In the genomic region with DNA sequence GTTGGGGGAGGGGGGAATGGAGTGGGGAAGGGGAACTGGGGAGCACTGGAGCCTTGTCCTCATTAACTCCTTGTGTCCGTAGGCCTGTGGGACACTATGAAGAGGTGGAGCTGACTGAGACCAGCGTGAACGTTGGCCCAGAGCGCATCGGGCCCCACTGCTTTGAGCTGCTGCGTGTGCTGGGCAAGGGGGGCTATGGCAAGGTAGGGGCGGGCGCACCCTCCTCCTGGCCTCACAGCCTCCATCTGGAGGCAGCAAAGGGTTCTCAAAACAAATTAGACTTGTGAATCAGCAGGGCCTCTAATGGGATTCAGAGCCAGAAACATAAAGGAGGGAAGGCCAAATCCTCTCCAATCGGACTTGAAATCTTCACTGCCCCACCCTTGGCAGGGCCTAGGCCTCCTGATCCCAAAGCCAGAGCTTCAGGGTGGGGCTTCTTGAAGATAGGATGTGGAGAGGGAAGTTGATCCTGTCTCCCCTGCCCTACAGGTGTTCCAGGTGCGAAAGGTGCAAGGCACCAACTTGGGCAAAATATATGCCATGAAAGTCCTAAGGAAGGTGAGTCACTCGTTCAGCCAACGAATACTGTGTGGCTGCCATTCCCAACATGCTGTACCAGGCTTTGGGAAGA, we compare ENCODE assay signal across 8 cellular contexts. TPM values are rescaled to one million over a fixed set of nuclear protein-coding genes. Genes with fewer than 3 reads are reported as not detected.
DNase-seq lines count a peak whose midpoint lies in the region; ATAC-seq and TF ChIP-seq lines count a peak whose summit lies in the region.

No MANE protein-coding gene starts in this region.

- DNase-seq in AG09309 (ENCODE audit: low read depth): no peak
- DNase-seq in naive thymus-derived CD4-positive, alpha-beta T cell: no peak
- DNase-seq in UCSD-AML1 (lab: John Stamatoyannopoulos, UW; ENCODE audit: unreplicated experiment): no peak
- no peak for DNase-seq in NCI-H226
- DNase-seq in mucosa of gallbladder (ENCODE audit: low spot score): no peak

- H3K9me3 Mint-ChIP-seq in dendritic cell treated with granulocyte-macrophage colony-stimulating factor and Interleukin-4, amounts not matched to agents 40 ng/mL and 50 ng/mL, for 4 days: no peaks in the 10 kb centered on the region
- H3K9me3 Mint-ChIP-seq in naive thymus-derived CD4-positive, alpha-beta T cell: no peaks in the 10 kb centered on the region

- peak overlapping the region; percentile 88 for H3K27ac Mint-ChIP-seq in dendritic cell treated with granulocyte-macrophage colony-stimulating factor and Interleukin-4, amounts not matched to agents 40 ng/mL and 50 ng/mL, for 4 days
- peak overlapping the region; percentile 94 to 98 (median 96) for H3K27ac Mint-ChIP-seq in naive thymus-derived CD4-positive, alpha-beta T cell

- peak overlapping the region; percentile 91 for H3K4me3 ChIP-seq in AG09309 (ENCODE audit: control insufficient read depth, low read depth, low read length)
- peak overlapping the region; percentile 82 for H3K4me3 ChIP-seq in naive thymus-derived CD4-positive, alpha-beta T cell (ENCODE audit: low read length)

- H3K36me3 ChIP-seq in KOPT-K1 (ENCODE audit: insufficient read depth, low read length): peaks cover 46% of the 10 kb centered on the region
- H3K36me3 ChIP-seq in naive thymus-derived CD4-positive, alpha-beta T cell (ENCODE audit: control insufficient read depth in 2 of 3, insufficient read depth in 3 of 3, low read length in 3 of 3): peaks cover 0 to 35% (median 11%) of the 10 kb centered on the region in 3 experiments

- no peaks in the 10 kb centered on the region for H3K27me3 Mint-ChIP-seq in dendritic cell treated with granulocyte-macrophage colony-stimulating factor and Interleukin-4, amounts not matched to agents 40 ng/mL and 50 ng/mL, for 4 days
- no peaks in the 10 kb centered on the region for H3K27me3 Mint-ChIP-seq in naive thymus-derived CD4-positive, alpha-beta T cell

- H3K27me3 ChIP-seq in naive thymus-derived CD4-positive, alpha-beta T cell (ENCODE audit: control insufficient read depth in 2 of 2, insufficient read depth in 2 of 2, low read length in 2 of 2): no peaks in the 10 kb centered on the region

- H3K9me3 ChIP-seq in KOPT-K1 (ENCODE audit: insufficient read depth, low read length, poor library complexity, severe bottlenecking): no peaks in the 10 kb centered on the region
- H3K9me3 ChIP-seq in naive thymus-derived CD4-positive, alpha-beta T cell (ENCODE audit: control insufficient read depth in 2 of 3, low read length in 3 of 3): no peaks in the 10 kb centered on the region

- peak overlapping the region; percentile 97 for H3K4me3 Mint-ChIP-seq in dendritic cell treated with granulocyte-macrophage colony-stimulating factor and Interleukin-4, amounts not matched to agents 40 ng/mL and 50 ng/mL, for 4 days
- peak overlapping the region; percentile 92 to 100 (median 98) for H3K4me3 Mint-ChIP-seq in naive thymus-derived CD4-positive, alpha-beta T cell

- H3K4me1 Mint-ChIP-seq in dendritic cell treated with granulocyte-macrophage colony-stimulating factor and Interleukin-4, amounts not matched to agents 40 ng/mL and 50 ng/mL, for 4 days (ENCODE audit: low read depth): peaks cover 27% of the 10 kb centered on the region
- H3K4me1 Mint-ChIP-seq in naive thymus-derived CD4-positive, alpha-beta T cell: peaks cover 19 to 68% (median 49%) of the 10 kb centered on the region in 7 donors

- POLR2A ChIA-PET in naive thymus-derived CD4-positive, alpha-beta T cell (lab: Charles Lee): interaction anchor here (0.9 to 31.8 kb wide), 13 partner anchors 8 to 185 kb away, joined by 3 to 1530 read pairs (median 12); a partner anchor contains a TSS

- intact Hi-C loops in dendritic cell treated with granulocyte-macrophage colony-stimulating factor and Interleukin-4, amounts not matched to agents 40 ng/mL and 50 ng/mL, for 4 days (cut with micrococcal nuclease): loop anchor here (5.0 kb wide), 2 partner anchors 37 to 38 kb away; a partner anchor contains a TSS
- intact Hi-C loops in naive thymus-derived CD4-positive, alpha-beta T cell (cut with micrococcal nuclease): loop anchor here in 1 of 2 donors (2.0 to 5.0 kb wide), 2 partner anchors 37 to 54 kb away; a partner anchor contains a TSS

- H3K4me1 ChIP-seq in naive thymus-derived CD4-positive, alpha-beta T cell (ENCODE audit: control insufficient read depth in 2 of 2, insufficient read depth in 2 of 2, low read length in 2 of 2): peaks cover 28 to 47% of the 10 kb centered on the region in 2 donors

- TF ChIP-seq CTCF in AG09309 (IDR thresholded peaks at IDR 0.05; ENCODE audit: control insufficient read depth, insufficient read depth, low read depth, low read length, missing control alignments): no peak

- CTCF ChIA-PET in naive thymus-derived CD4-positive, alpha-beta T cell (lab: Charles Lee): interaction anchor here (0.8 to 1.0 kb wide), 3 partner anchors 15 to 42 kb away, joined by 3 to 5 read pairs (median 3); no protein-coding TSS in a partner anchor

- H3K36me3 Mint-ChIP-seq in dendritic cell treated with granulocyte-macrophage colony-stimulating factor and Interleukin-4, amounts not matched to agents 40 ng/mL and 50 ng/mL, for 4 days (ENCODE audit: low read depth): peaks cover 60% of the 10 kb centered on the region
- peaks cover 0 to 13% (median 7%) of the 10 kb centered on the region in 5 donors for H3K36me3 Mint-ChIP-seq in naive thymus-derived CD4-positive, alpha-beta T cell

- ATAC-seq in naive thymus-derived CD4-positive, alpha-beta T cell: no peak
- ATAC-seq in HG02852 (IDR thresholded peaks at IDR 0.05; ENCODE audit: unreplicated experiment): no peak

- peak overlapping the region; percentile 83 for H3K27ac ChIP-seq in KOPT-K1 (ENCODE audit: low read depth, low read length, poor library complexity, severe bottlenecking)
- peak overlapping the region; percentile 97 for H3K27ac ChIP-seq in naive thymus-derived CD4-positive, alpha-beta T cell (ENCODE audit: low read depth, low read length)

RNA-seq across cellular contexts. Expression of a gene that starts 0.9 kb away (rescaled TPM):
- total RNA-seq in naive thymus-derived CD4-positive, alpha-beta T cell: 10 to 100 TPM; 61.9 to 83.9 (median 77.7) TPM
- 10 to 100 TPM; 45.2 to 46.6 TPM for polyA plus RNA-seq in naive thymus-derived CD4-positive, alpha-beta T cell
- total RNA-seq in mucosa of gallbladder: 39.7 TPM

RNA-seq across cellular contexts. Expression of a gene that starts 8.3 kb away (rescaled TPM):
- 100 to 1,000 TPM; 134 to 357 (median 194) TPM for total RNA-seq in naive thymus-derived CD4-positive, alpha-beta T cell
- 100 to 1,000 TPM; 498 to 670 TPM for polyA plus RNA-seq in naive thymus-derived CD4-positive, alpha-beta T cell
- total RNA-seq in mucosa of gallbladder: 14.7 TPM

RNA-seq across cellular contexts. Expression of a gene that starts 13.7 kb away (rescaled TPM):
- 10 to 100 TPM in 2 of 5 experiments, 1 to 10 TPM in 2, under 1 TPM in 1; 0.53 to 14.2 (median 5.1) TPM for total RNA-seq in naive thymus-derived CD4-positive, alpha-beta T cell
- polyA plus RNA-seq in naive thymus-derived CD4-positive, alpha-beta T cell: 1 to 10 TPM in 1 of 2 donors, under 1 TPM in 1; 0.97 to 1.4 TPM
- 78.4 TPM for total RNA-seq in mucosa of gallbladder

RNA-seq across cellular contexts. Expression of a gene that starts 14.1 kb away (rescaled TPM):
- total RNA-seq in naive thymus-derived CD4-positive, alpha-beta T cell: 100 to 1,000 TPM in 1 of 5 experiments, 10 to 100 TPM in 4; 15.6 to 311 (median 28.5) TPM
- polyA plus RNA-seq in naive thymus-derived CD4-positive, alpha-beta T cell: 10 to 100 TPM; 21.3 to 40.8 TPM
- total RNA-seq in mucosa of gallbladder: 181 TPM

RNA-seq across cellular contexts. Expression of a gene that starts 23.4 kb away (rescaled TPM):
- not detected for total RNA-seq in naive thymus-derived CD4-positive, alpha-beta T cell
- 1 to 10 TPM; 1.4 to 1.5 TPM for polyA plus RNA-seq in naive thymus-derived CD4-positive, alpha-beta T cell
- not detected for total RNA-seq in mucosa of gallbladder
